ENCODE assay signal across 23 cellular contexts in the genomic region with DNA sequence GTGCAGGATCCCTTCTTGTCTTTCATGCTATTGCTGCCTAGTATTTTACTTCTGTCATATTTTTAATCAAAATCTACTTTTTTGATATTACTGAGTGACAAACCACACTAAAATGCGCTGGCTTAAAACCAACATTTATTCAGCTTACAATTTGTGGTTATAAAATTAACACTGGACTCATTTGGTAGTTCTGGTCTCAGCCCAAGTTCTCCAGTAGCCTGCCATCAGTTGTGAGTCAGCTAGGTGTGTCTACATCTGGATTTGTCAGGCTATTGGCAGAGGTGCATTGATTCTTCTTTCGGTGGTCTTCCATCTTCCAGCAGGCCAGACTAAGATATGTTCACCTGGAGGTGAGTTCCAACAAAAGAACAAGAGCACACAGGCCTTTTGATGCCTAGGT.
DNase-seq lines count a peak whose midpoint lies in the region; ATAC-seq and TF ChIP-seq lines count a peak whose summit lies in the region.
"Had no signal": no experiment of that assay in that cellular context is flagged by ENCODE, and none has a peak within 500 bp of the region (broad histone marks: within the 10 kb centered on the region; RNA-seq: fewer than 3 reads in every experiment).

No MANE protein-coding gene starts in this region.

- peak overlapping the region; percentile 28; the same call in 1 of the 2 replicates for H3K4me2 ChIP-seq in PC-3 (ENCODE audit: low read length)
- H3K4me2 ChIP-seq: BLaER1 had no signal

- peaks cover 8% of the 10 kb centered on the region for H3K4me1 ChIP-seq in PC-3 (ENCODE audit: insufficient read depth, low read length)
- H3K4me1 ChIP-seq: BE2C, BLaER1 had no signal

- DNase-seq in M059J (ENCODE audit: low read depth) (peak; percentile 0), NCI-H226 (peak; percentile 53), PC-3 (peak; percentile 62), fibroblast of mammary gland (ENCODE audit: low read depth) (peak; percentile 16), mesenteric fat pad (ENCODE audit: low spot score) (no peak)
- no peak for DNase-seq in stimulated activated CD4-positive, alpha-beta T cell treated with anti-CD3 and anti-CD28 coated beads, Interleukin-4, amount 100 ng/mL, for 4 hours
- DNase-seq: 8988T; ACHN; BE2C; C1 segment of cervical spinal cord; CD4-positive, alpha-beta memory T cell; CD4-positive, CD25-positive, alpha-beta regulatory T cell; CD8-positive, alpha-beta memory T cell; COR-L47; DMS 273 treated with DMSO at 0.1 percent for 48 hours; DMS153; DMS53; DMS79; DND-41; EL; GDM1 had no signal

- no peaks in the 10 kb centered on the region for H3K36me3 ChIP-seq in PC-3 (ENCODE audit: low read depth, low read length)
- H3K36me3 ChIP-seq: BE2C, BLaER1 had no signal

- no peaks in the 10 kb centered on the region for H3K9me3 ChIP-seq in PC-3 (ENCODE audit: low read length)
- H3K9me3 ChIP-seq: BE2C had no signal

- TF ChIP-seq CTCF in PC-3 (conservative IDR thresholded peaks at IDR 0.05; ENCODE audit: low read depth, low read length) = no peak
- no peak for TF ChIP-seq CTCF in fibroblast of mammary gland (conservative IDR thresholded peaks at IDR 0.05; ENCODE audit: control insufficient read depth, insufficient read depth, low read depth, low read length)

- peak; percentile 91 for ATAC-seq in PC-3
- no peak for ATAC-seq in HG03469 (IDR thresholded peaks at IDR 0.05; ENCODE audit: unreplicated experiment)

- CTCF ChIA-PET in PC-3 (lab: Charles Lee) = interaction anchor here (0.6 kb wide), 1 partner anchor 16 kb away, joined by 4 read pairs; no protein-coding TSS in a partner anchor

- POLR2A ChIA-PET in PC-3 (lab: Charles Lee; ENCODE audit: unreplicated experiment) = no interaction called here

- no peaks in the 10 kb centered on the region for H3K27me3 ChIP-seq in PC-3 (ENCODE audit: low read length)
- H3K27me3 ChIP-seq: BE2C, BLaER1 had no signal

- BruUV-seq in PC-3 (replicated peaks; lab: Mats Ljungman, UMichigan) = no TSS peak

- no peaks in the 10 kb centered on the region for H3K9me2 ChIP-seq in PC-3 (replicated peaks; ENCODE audit: low read length)

- no peak overlapping the region for H3K27ac ChIP-seq in PC-3 (ENCODE audit: low read length)
- H3K27ac ChIP-seq: BLaER1 had no signal

- H3K4me3 ChIP-seq in PC-3 (ENCODE audit: low read length) = no peak overlapping the region
- H3K4me3 ChIP-seq in fibroblast of mammary gland (ENCODE audit: control insufficient read depth, low read depth, low read length) = no peak overlapping the region
- H3K4me3 ChIP-seq: BLaER1 had no signal

- H3K79me2 ChIP-seq in PC-3 (ENCODE audit: low read length) = no peaks in the 10 kb centered on the region

- H4K20me1 ChIP-seq in PC-3 (ENCODE audit: low read length) = no peaks in the 10 kb centered on the region
- H4K20me1 ChIP-seq: BLaER1 had no signal

- H3K9ac ChIP-seq in PC-3 (ENCODE audit: low read length) = no peak overlapping the region
- H3K9ac ChIP-seq: BLaER1 had no signal

- H3F3A ChIP-seq in PC-3 (ENCODE audit: low read length, unreplicated experiment) = no peaks in the 10 kb centered on the region

- intact Hi-C loops in PC-3 (cut with micrococcal nuclease) = no loop called here

- no peak overlapping the region for H2AFZ ChIP-seq in PC-3 (ENCODE audit: low read length)

Comparison
In these comparisons a context has a peak if more than half of its experiments do, and no peak if none do; other contexts are left out.
1. DNase-seq: peak in M059J (single experiment), NCI-H226 (single experiment), PC-3 (single experiment) and fibroblast of mammary gland (single experiment); none in stimulated activated CD4-positive, alpha-beta T cell treated with anti-CD3 and anti-CD28 coated beads, Interleukin-4, amount 100 ng/mL, for 4 hours (0 of 2) and mesenteric fat pad (single experiment).